In genomic region chrX:63740382-63740781, GRCh38 we compare ENCODE assay signal across 19 cellular contexts. TPM values are rescaled to one million over a fixed set of nuclear protein-coding genes. Genes with fewer than 3 reads are reported as not detected.
DNase-seq lines count a peak whose midpoint lies in the region; ATAC-seq, FAIRE-seq and TF ChIP-seq lines count a peak whose summit lies in the region.
"Had no signal": no experiment of that assay in that cellular context is flagged by ENCODE, and none has a peak within 500 bp of the region (broad histone marks: within the 10 kb centered on the region; RNA-seq: fewer than 3 reads in every experiment).

No MANE protein-coding gene starts in this region.

- H3K4me1 ChIP-seq in endodermal cell (ENCODE audit: control insufficient read depth, insufficient read depth, low read length) = no peaks in the 10 kb centered on the region
- H3K4me1 ChIP-seq: breast epithelium had no signal

- H3K4me3 ChIP-seq in endodermal cell (ENCODE audit: low read length) = no peak overlapping the region
- H3K4me3 ChIP-seq: breast epithelium, transverse colon had no signal

- H3K9ac ChIP-seq in endodermal cell (ENCODE audit: extremely low read depth, low read length, poor library complexity, severe bottlenecking) = no peak overlapping the region

- WGBS in endodermal cell (ENCODE audit: insufficient coverage in 1 of 2, insufficient read length in 1 of 2), 2 experiments = 72 to 100% methylated on average over 1 to 2 of the region's 2 CpGs

- H3K36me3 Mint-ChIP-seq in endodermal cell (ENCODE audit: low read depth) = no peaks in the 10 kb centered on the region
- no peaks in the 10 kb centered on the region for H3K36me3 Mint-ChIP-seq in activated CD4-positive, alpha-beta memory T cell treated with anti-CD3 and anti-CD28 coated beads for 36 hours

- H3K9me3 ChIP-seq in endodermal cell (ENCODE audit: control insufficient read depth, low read length) = no peaks in the 10 kb centered on the region
- H3K9me3 ChIP-seq: breast epithelium, transverse colon had no signal

- H3K36me3 ChIP-seq in endodermal cell (ENCODE audit: control insufficient read depth, insufficient read depth, low read length) = no peaks in the 10 kb centered on the region
- H3K36me3 ChIP-seq: breast epithelium, transverse colon had no signal

- H3K4me1 Mint-ChIP-seq in endodermal cell = peaks cover 2% of the 10 kb centered on the region
- H3K4me1 Mint-ChIP-seq in activated CD4-positive, alpha-beta memory T cell treated with anti-CD3 and anti-CD28 coated beads for 36 hours (ENCODE audit: low read depth) = peaks cover 11% of the 10 kb centered on the region

- H3K27ac ChIP-seq in endodermal cell (ENCODE audit: low read depth, low read length) = no peak overlapping the region
- H3K27ac ChIP-seq: breast epithelium, transverse colon had no signal

- intact Hi-C loops in activated CD4-positive, alpha-beta memory T cell treated with anti-CD3 and anti-CD28 coated beads for 36 hours (cut with micrococcal nuclease) = no loop called here

- POLR2A ChIA-PET in activated CD4-positive, alpha-beta memory T cell treated with anti-CD3 and anti-CD28 coated beads for 36 hours (lab: Charles Lee) = interaction anchor here (1.0 kb wide), 1 partner anchor 14 kb away, joined by 3 read pairs; a partner anchor contains a TSS

- no peak for FAIRE-seq in D721Med (lab: Jason Lieb, UNC)

- ATAC-seq in GM18520 (IDR thresholded peaks at IDR 0.05; ENCODE audit: unreplicated experiment) = peak; percentile 76
- peak; percentile 69 for ATAC-seq in GM21367 (IDR thresholded peaks at IDR 0.05; ENCODE audit: unreplicated experiment)
- ATAC-seq in HG02759 (IDR thresholded peaks at IDR 0.05; ENCODE audit: unreplicated experiment) = peak; percentile 58
- peak; percentile 82 for ATAC-seq in HG03432 (IDR thresholded peaks at IDR 0.05; ENCODE audit: unreplicated experiment)

- DNase-seq in D721Med (ENCODE audit: insufficient read length, low spot score) (no peak), iPS-NIHi11 (ENCODE audit: low spot score) (no peak), endodermal cell (no peak)
- DNase-seq in activated CD4-positive, alpha-beta memory T cell treated with anti-CD3 and anti-CD28 coated beads for 36 hours = no peak
- DNase-seq: activated CD4-positive, alpha-beta T cell treated with anti-CD3 and anti-CD28 coated beads for 48 hours; activated naive CD8-positive, alpha-beta T cell treated with anti-CD3 and anti-CD28 coated beads for 36 hours; activated T-cell treated with anti-CD3 and anti-CD28 coated beads, Interleukin-2, amount 50 U/mL, for 1 hour; GOT3; hippocampal formation; IMR-90; nucleus accumbens; stimulated activated CD4-positive, alpha-beta T cell treated with anti-CD3 and anti-CD28 coated beads, Interleukin-4, amount 100 ng/mL, for 4 hours; T-helper 9 cell; transverse colon had no signal

- H3K27me3 Mint-ChIP-seq in endodermal cell (ENCODE audit: insufficient read depth) = no peaks in the 10 kb centered on the region
- no peaks in the 10 kb centered on the region for H3K27me3 Mint-ChIP-seq in activated CD4-positive, alpha-beta memory T cell treated with anti-CD3 and anti-CD28 coated beads for 36 hours
- H3K27me3 Mint-ChIP-seq: activated naive CD8-positive, alpha-beta T cell treated with anti-CD3 and anti-CD28 coated beads for 36 hours had no signal

- no peak for TF ChIP-seq CTCF in D721Med (IDR thresholded peaks at IDR 0.05; ENCODE audit: insufficient read depth, missing control alignments)
- no peak for TF ChIP-seq CTCF in endodermal cell (conservative IDR thresholded peaks at IDR 0.05)

- H3K27me3 ChIP-seq in endodermal cell (ENCODE audit: control insufficient read depth, insufficient read depth, low read length, poor library complexity, severe bottlenecking) = no peaks in the 10 kb centered on the region
- H3K27me3 ChIP-seq: transverse colon had no signal

- H3K4me3 Mint-ChIP-seq in endodermal cell = no peak overlapping the region
- no peak overlapping the region for H3K4me3 Mint-ChIP-seq in activated CD4-positive, alpha-beta memory T cell treated with anti-CD3 and anti-CD28 coated beads for 36 hours
- H3K4me3 Mint-ChIP-seq: activated naive CD8-positive, alpha-beta T cell treated with anti-CD3 and anti-CD28 coated beads for 36 hours had no signal

- H3K9me3 Mint-ChIP-seq in endodermal cell = peaks cover 54% of the 10 kb centered on the region
- H3K9me3 Mint-ChIP-seq in activated CD4-positive, alpha-beta memory T cell treated with anti-CD3 and anti-CD28 coated beads for 36 hours = no peaks in the 10 kb centered on the region
- H3K9me3 Mint-ChIP-seq: activated naive CD8-positive, alpha-beta T cell treated with anti-CD3 and anti-CD28 coated beads for 36 hours had no signal

- CTCF ChIA-PET in activated CD4-positive, alpha-beta memory T cell treated with anti-CD3 and anti-CD28 coated beads for 36 hours (lab: Charles Lee) = interaction anchor here (1.1 kb wide), 1 partner anchor 10 kb away, joined by 3 read pairs; no protein-coding TSS in a partner anchor

- H3K27ac Mint-ChIP-seq in endodermal cell = no peak overlapping the region
- H3K27ac Mint-ChIP-seq in activated CD4-positive, alpha-beta memory T cell treated with anti-CD3 and anti-CD28 coated beads for 36 hours = no peak overlapping the region
- H3K27ac Mint-ChIP-seq: activated naive CD8-positive, alpha-beta T cell treated with anti-CD3 and anti-CD28 coated beads for 36 hours had no signal

RNA-seq across cellular contexts. Expression of gene ARHGEF9, which starts 44.6 kb away (rescaled TPM):
- 10 to 100 TPM; 12.2 to 16.8 TPM for total RNA-seq in endodermal cell
- 37.5 TPM for polyA plus RNA-seq in endodermal cell (2013, experiment 1 of 2)
- 37.1 TPM for polyA plus RNA-seq in endodermal cell (2013, experiment 2 of 2)
- 10 to 100 TPM; 17.2 to 17.7 TPM for total RNA-seq in activated CD4-positive, alpha-beta memory T cell treated with anti-CD3 and anti-CD28 coated beads for 36 hours
